ENCODE assay signal across 8 cellular contexts in the genomic region with DNA sequence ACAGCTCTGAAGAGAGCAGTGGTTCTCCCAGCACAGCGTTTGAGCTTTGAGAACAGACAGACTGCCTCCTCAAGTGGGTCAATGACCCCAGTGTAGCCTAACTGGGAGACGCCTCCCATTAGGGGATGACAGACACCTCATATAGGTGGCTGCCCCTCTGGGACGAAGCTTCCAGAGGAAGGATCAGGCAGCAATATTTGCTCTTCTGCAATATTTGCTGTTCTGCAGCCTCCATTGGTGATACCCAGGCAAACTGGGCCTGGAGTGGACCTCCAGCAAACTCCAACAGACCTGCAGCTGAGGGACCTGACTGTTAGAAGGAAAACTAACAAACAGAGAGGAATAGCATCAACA. TPM values are rescaled to one million over a fixed set of nuclear protein-coding genes. Genes with fewer than 3 reads are reported as not detected.
DNase-seq lines count a peak whose midpoint lies in the region; ATAC-seq and TF ChIP-seq lines count a peak whose summit lies in the region.
"Not testable (repeated sequence)": the region's sequence is repeated elsewhere in the genome, so short reads cannot be mapped to it uniquely, and the experiment has no call there.

No MANE protein-coding gene starts in this region.

- not testable (repeated sequence) for H3K36me3 ChIP-seq in iPS-15b (ENCODE audit: control insufficient read depth, insufficient read depth, low read length); naive thymus-derived CD4-positive, alpha-beta T cell (ENCODE audit: control insufficient read depth in 2 of 3, insufficient read depth in 3 of 3, low read length in 3 of 3); parathyroid adenoma (ENCODE audit: control insufficient read depth, insufficient read depth, low read length)

- no CpG with 5 or more reads among the region's 3 CpGs for WGBS in H9 (ENCODE audit: extremely low coverage, insufficient read length, low lambda C conversion rate)

- H2BK15ac ChIP-seq in H9 (ENCODE audit: low read depth, low read length) = not testable (repeated sequence)

- not testable (repeated sequence) for H3T11ph ChIP-seq in H9 (ENCODE audit: low read length)

- H3K4me1 Mint-ChIP-seq in H9 = peaks cover 15 to 17% of the 10 kb centered on the region in 2 experiments
- H3K4me1 Mint-ChIP-seq in T-helper 17 cell = peaks cover 36% of the 10 kb centered on the region
- peaks cover 35% of the 10 kb centered on the region for H3K4me1 Mint-ChIP-seq in activated T-helper 17 cell treated with anti-CD3 and anti-CD28 coated beads, Interleukin-2, amount 50 U/mL, for 72 hours
- H3K4me1 Mint-ChIP-seq in chondrocyte (ENCODE audit: low read depth) = peaks cover 27% of the 10 kb centered on the region
- H3K4me1 Mint-ChIP-seq in naive thymus-derived CD4-positive, alpha-beta T cell = peaks cover 38 to 83% (median 74%) of the 10 kb centered on the region in 7 donors

- peak overlapping the region; percentile 66 for H3K4me3 ChIP-seq in iPS-15b (ENCODE audit: low read depth, low read length)
- not testable (repeated sequence) for H3K4me3 ChIP-seq in naive thymus-derived CD4-positive, alpha-beta T cell (ENCODE audit: low read length); parathyroid adenoma (ENCODE audit: low read depth, low read length)

- not testable (repeated sequence) for H4K20me1 ChIP-seq in H9 (ENCODE audit: control insufficient read depth, insufficient read depth, insufficient read length)

- not testable (repeated sequence) for H3K23me2 ChIP-seq in H9 (ENCODE audit: insufficient read length, low read depth, low read length, poor library complexity, severe bottlenecking)

- not testable (repeated sequence) for ATAC-seq in T-helper 17 cell; activated T-helper 17 cell treated with anti-CD3 and anti-CD28 coated beads, Interleukin-2, amount 50 U/mL, for 72 hours (replicated peaks); naive thymus-derived CD4-positive, alpha-beta T cell

- not testable (repeated sequence) for H3K9me3 ChIP-seq in H9 (ENCODE audit: control insufficient read depth, low read depth, low read length); T-helper 17 cell (ENCODE audit: control insufficient read depth, low read length, poor library complexity, severe bottlenecking); iPS-15b (ENCODE audit: control insufficient read depth, insufficient read depth, low read length); naive thymus-derived CD4-positive, alpha-beta T cell (ENCODE audit: control insufficient read depth in 2 of 3, low read length in 3 of 3); parathyroid adenoma (ENCODE audit: control insufficient read depth, low read length)

- H3K27ac Mint-ChIP-seq in H9 (peak overlapping the region; percentile 78 to 96 (median 95); a peak in 6 of 7 replicates), T-helper 17 cell (peak overlapping the region; percentile 98), chondrocyte (ENCODE audit: unreplicated experiment) (peak overlapping the region; percentile 82)
- peak overlapping the region; percentile 61 for H3K27ac Mint-ChIP-seq in activated T-helper 17 cell treated with anti-CD3 and anti-CD28 coated beads, Interleukin-2, amount 50 U/mL, for 72 hours
- peak overlapping the region in 8 of 9 donors; percentile 42 to 96 (median 89) for H3K27ac Mint-ChIP-seq in naive thymus-derived CD4-positive, alpha-beta T cell

- not testable (repeated sequence) for H2BK5ac ChIP-seq in H9 (ENCODE audit: insufficient read length, low read length)

- not testable (repeated sequence) for H2BK20ac ChIP-seq in H9 (ENCODE audit: low read depth, low read length, poor library complexity, severe bottlenecking)

- H4K91ac ChIP-seq in H9 (ENCODE audit: insufficient read length, low read depth, low read length) = not testable (repeated sequence)

- H3K36me3 Mint-ChIP-seq in H9 (ENCODE audit: insufficient read depth in 1 of 3, low read depth in 3 of 3) = peaks cover 7 to 20% (median 12%) of the 10 kb centered on the region in 3 experiments
- H3K36me3 Mint-ChIP-seq in T-helper 17 cell (ENCODE audit: low read depth); activated T-helper 17 cell treated with anti-CD3 and anti-CD28 coated beads, Interleukin-2, amount 50 U/mL, for 72 hours (ENCODE audit: low read depth); chondrocyte (ENCODE audit: low read depth): not testable (repeated sequence)
- H3K36me3 Mint-ChIP-seq in naive thymus-derived CD4-positive, alpha-beta T cell = peaks cover 4 to 60% (median 34%) of the 10 kb centered on the region in 5 donors

- H4K8ac ChIP-seq in H9 (replicated peaks; ENCODE audit: insufficient read length, low read depth, low read length) = not testable (repeated sequence)

- not testable (repeated sequence) for H3K27me3 Mint-ChIP-seq in H9 (ENCODE audit: low read depth); T-helper 17 cell; activated T-helper 17 cell treated with anti-CD3 and anti-CD28 coated beads, Interleukin-2, amount 50 U/mL, for 72 hours; chondrocyte (ENCODE audit: low read depth); naive thymus-derived CD4-positive, alpha-beta T cell

- CTCF ChIA-PET in naive thymus-derived CD4-positive, alpha-beta T cell (lab: Charles Lee) = interaction anchor here (0.6 kb wide), 2 partner anchors 46 to 52 kb away, joined by 3 read pairs; no protein-coding TSS in a partner anchor

- H3K4me2 ChIP-seq in H9 (ENCODE audit: insufficient read depth, insufficient read length, low read length) (peak overlapping the region; percentile 56), parathyroid adenoma (ENCODE audit: low read length) (peak overlapping the region; percentile 52)

- DNase-seq in H9; T-helper 17 cell; chondrocyte (ENCODE audit: low spot score): not testable (repeated sequence)
- DNase-seq in naive thymus-derived CD4-positive, alpha-beta T cell = peak in 1 of 9 donors; percentile 8

- H3K18ac ChIP-seq in H9 (ENCODE audit: insufficient read length, low read depth, low read length) = not testable (repeated sequence)

- peak overlapping the region; percentile 48; the same call in 1 of the 2 replicates for H3K14ac ChIP-seq in H9 (ENCODE audit: insufficient read depth, low read length)

- H4K5ac ChIP-seq in H9 (ENCODE audit: insufficient read length, low read depth, low read length) = not testable (repeated sequence)

- POLR2A ChIA-PET in naive thymus-derived CD4-positive, alpha-beta T cell (lab: Charles Lee) = interaction anchor here (0.6 to 2.0 kb wide), 4 partner anchors 45 to 107 kb away, joined by 3 to 7 read pairs (median 6); a partner anchor contains a TSS

- not testable (repeated sequence) for H2BK12ac ChIP-seq in H9 (ENCODE audit: insufficient read length, low read depth, low read length)

- not testable (repeated sequence) for TF ChIP-seq CTCF in 22Rv1 (IDR thresholded peaks at IDR 0.05); H9 (conservative IDR thresholded peaks at IDR 0.05); chondrocyte (IDR thresholded peaks at IDR 0.05); parathyroid adenoma (IDR thresholded peaks at IDR 0.05)

- not testable (repeated sequence) for H3K9ac ChIP-seq in H9 (ENCODE audit: extremely low read depth, insufficient read length, low read length); parathyroid adenoma
- H3K9ac ChIP-seq in iPS-15b (ENCODE audit: low read depth, low read length) = peak overlapping the region; percentile 57

- not testable (repeated sequence) for H3K79me2 ChIP-seq in H9 (ENCODE audit: insufficient read depth, low read length)
- H3K79me2 ChIP-seq in parathyroid adenoma = peaks cover 26% of the 10 kb centered on the region

- not testable (repeated sequence) for H3K4me1 ChIP-seq in H9 (ENCODE audit: insufficient read depth, low read length); iPS-15b (ENCODE audit: control insufficient read depth, insufficient read depth, low read length); parathyroid adenoma
- peaks cover 3 to 17% of the 10 kb centered on the region in 2 donors for H3K4me1 ChIP-seq in naive thymus-derived CD4-positive, alpha-beta T cell (ENCODE audit: control insufficient read depth in 2 of 2, insufficient read depth in 2 of 2, low read length in 2 of 2)

- not testable (repeated sequence) for H2AK5ac ChIP-seq in H9 (ENCODE audit: insufficient read length, low read length)

- H3K56ac ChIP-seq in H9 (ENCODE audit: insufficient read length, low read depth, low read length) = not testable (repeated sequence)

- H3K27me3 ChIP-seq in H9 (ENCODE audit: insufficient read depth, low read length); iPS-15b (ENCODE audit: control insufficient read depth, insufficient read depth, low read length); naive thymus-derived CD4-positive, alpha-beta T cell (ENCODE audit: control insufficient read depth in 2 of 2, insufficient read depth in 2 of 2, low read length in 2 of 2); parathyroid adenoma (ENCODE audit: control insufficient read depth, insufficient read depth, low read length): not testable (repeated sequence)

- not testable (repeated sequence) for H2BK120ac ChIP-seq in H9 (ENCODE audit: low read depth, low read length, poor library complexity, severe bottlenecking)

- intact Hi-C loops in naive thymus-derived CD4-positive, alpha-beta T cell (cut with micrococcal nuclease) = loop anchor here in 1 of 2 donors (1.0 to 10.0 kb wide), 7 partner anchors 20 to 107 kb away; a partner anchor contains a TSS

- H3K4me3 Mint-ChIP-seq in H9 (peak overlapping the region; percentile 72 to 73; a peak in 4 of 5 replicates), T-helper 17 cell (peak overlapping the region; percentile 84), chondrocyte (ENCODE audit: unreplicated experiment) (peak overlapping the region; percentile 70)
- peak overlapping the region; percentile 77 for H3K4me3 Mint-ChIP-seq in activated T-helper 17 cell treated with anti-CD3 and anti-CD28 coated beads, Interleukin-2, amount 50 U/mL, for 72 hours
- peak overlapping the region in 8 of 10 donors; percentile 45 to 86 (median 76) for H3K4me3 Mint-ChIP-seq in naive thymus-derived CD4-positive, alpha-beta T cell

- not testable (repeated sequence) for H3K79me1 ChIP-seq in H9 (ENCODE audit: insufficient read depth, low read depth, low read length, poor library complexity, severe bottlenecking)

- H3K4ac ChIP-seq in H9 (ENCODE audit: low read depth, low read length) = not testable (repeated sequence)

- not testable (repeated sequence) for H3K23ac ChIP-seq in H9 (ENCODE audit: insufficient read length, low read depth, low read length)

- H3K9me3 Mint-ChIP-seq in H9 (peaks cover 17% of the 10 kb centered on the region in 2 experiments), chondrocyte (ENCODE audit: low read depth) (peaks cover 17% of the 10 kb centered on the region)
- H3K9me3 Mint-ChIP-seq in activated T-helper 17 cell treated with anti-CD3 and anti-CD28 coated beads, Interleukin-2, amount 50 U/mL, for 72 hours = not testable (repeated sequence)
- peaks cover 0 to 20% (median 8%) of the 10 kb centered on the region in 11 donors for H3K9me3 Mint-ChIP-seq in naive thymus-derived CD4-positive, alpha-beta T cell

- H3K27ac ChIP-seq in 22Rv1 (0 out of 2 replicates have a peak overlapping the region, but pooled peaks have one; percentile 8), parathyroid adenoma (peak overlapping the region; percentile 76)
- H3K27ac ChIP-seq in H9 (ENCODE audit: insufficient read length, low read depth, low read length) = not testable (repeated sequence)
- H3K27ac ChIP-seq in naive thymus-derived CD4-positive, alpha-beta T cell (ENCODE audit: low read depth, low read length) = peak overlapping the region; percentile 63

- H2AFZ ChIP-seq in H9 (ENCODE audit: low read length) = not testable (repeated sequence)
- H2AFZ ChIP-seq in parathyroid adenoma = peak overlapping the region; percentile 20

RNA-seq across cellular contexts. Expression of a gene that starts 45.7 kb away (rescaled TPM):
- total RNA-seq in H9 (2021) = 8.0 and 8.4 TPM in 2 replicates
- 10 to 100 TPM; 39.0 to 48.3 TPM for total RNA-seq in T-helper 17 cell
- total RNA-seq in activated T-helper 17 cell treated with anti-CD3 and anti-CD28 coated beads, Interleukin-2, amount 50 U/mL, for 72 hours = 10 to 100 TPM; 16.5 to 26.8 TPM
- 15.7 to 20.6 TPM (median 17.2 TPM) in 3 replicates for total RNA-seq in chondrocyte
- 10 to 100 TPM; 28.8 to 79.0 (median 49.5) TPM for total RNA-seq in naive thymus-derived CD4-positive, alpha-beta T cell
- 10 to 100 TPM; 14.0 TPM for polyA plus RNA-seq in naive thymus-derived CD4-positive, alpha-beta T cell
